ENCODE assay signal across 15 cellular contexts in the genomic region with DNA sequence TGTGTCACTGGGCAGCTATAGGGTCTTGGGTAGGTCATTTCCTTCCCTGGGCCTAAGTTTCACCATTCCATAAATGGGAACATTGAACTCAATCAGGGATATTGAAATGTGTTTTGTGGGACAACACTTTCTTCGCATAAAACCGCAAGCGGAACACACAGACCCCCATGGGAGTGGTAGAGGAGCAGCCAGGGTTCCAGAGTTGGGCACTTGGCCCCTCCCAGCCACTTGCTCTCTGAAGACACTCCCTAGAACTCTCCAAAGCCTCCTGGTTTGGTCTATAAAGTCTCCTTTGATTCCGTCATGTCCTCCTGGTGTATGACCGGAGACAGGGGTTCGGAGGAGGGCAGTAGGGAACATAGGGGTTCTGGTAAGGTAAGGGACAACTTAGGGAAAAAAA.
DNase-seq lines count a peak whose midpoint lies in the region; ATAC-seq and TF ChIP-seq lines count a peak whose summit lies in the region.
"Had no signal": no experiment of that assay in that cellular context is flagged by ENCODE, and none has a peak within 500 bp of the region (broad histone marks: within the 10 kb centered on the region; RNA-seq: fewer than 3 reads in every experiment).

No MANE protein-coding gene starts in this region.

- TF ChIP-seq POLR2A in NB4 (IDR thresholded peaks at IDR 0.05; ENCODE audit: extremely low read depth, insufficient read length) = no peak
- TF ChIP-seq POLR2A in suprapubic skin (IDR thresholded peaks at IDR 0.05) = no peak

- TF ChIP-seq CTCF in NB4 (IDR thresholded peaks at IDR 0.05; ENCODE audit: low read depth, low read length) = no peak
- TF ChIP-seq CTCF in suprapubic skin (IDR thresholded peaks at IDR 0.05) = no peak

- no peak for ATAC-seq in activated naive CD8-positive, alpha-beta T cell treated with anti-CD3 and anti-CD28 coated beads, Interleukin-2, amount 10 ng/mL, durations not matched to agents 7 days and 5 days (ENCODE audit: low read depth)
- ATAC-seq in stimulated activated effector memory CD8-positive, alpha-beta T cell treated with anti-CD3 and anti-CD28 coated beads, Interleukin-12 subunit alpha, Interleukin-12 subunit beta, amount 100 ng/mL, for 72 hours = no peak
- no peak for ATAC-seq in HG02884 (IDR thresholded peaks at IDR 0.05; ENCODE audit: unreplicated experiment)
- ATAC-seq: HepG2 had no signal

- POLR2A ChIA-PET in activated naive CD8-positive, alpha-beta T cell treated with anti-CD3 and anti-CD28 coated beads, Interleukin-2, amount 10 ng/mL, durations not matched to agents 7 days and 5 days (lab: Charles Lee) = interaction anchor here (1.1 to 3.1 kb wide), 6 partner anchors 8 to 392 kb away, joined by 3 to 18 read pairs (median 5); no protein-coding TSS in a partner anchor

- H3K27ac ChIP-seq in suprapubic skin = no peak overlapping the region
- H3K27ac ChIP-seq: lower lobe of right lung, parathyroid adenoma had no signal

- no peaks in the 10 kb centered on the region for H3K9me3 ChIP-seq in suprapubic skin
- H3K9me3 ChIP-seq: HAP-1, lower lobe of right lung had no signal

- H3K4me1 ChIP-seq in suprapubic skin = peaks cover 26% of the 10 kb centered on the region
- H3K4me1 ChIP-seq: parathyroid adenoma had no signal

- TF ChIP-seq EP300 in suprapubic skin (IDR thresholded peaks at IDR 0.05) = no peak

- H3K36me3 ChIP-seq in suprapubic skin = no peaks in the 10 kb centered on the region
- H3K36me3 ChIP-seq: HAP-1, lower lobe of right lung had no signal

- DNase-seq in activated T-cell treated with anti-CD3 and anti-CD28 coated beads, Interleukin-2, amount 50 U/mL, for 24 hours = no peak
- DNase-seq in activated T-cell treated with anti-CD3 and anti-CD28 coated beads, Interleukin-2, amount 50 U/mL, for 1 hour = no peak
- DNase-seq in NB4 (ENCODE audit: low read depth) (peak; percentile 56), suprapubic skin (ENCODE audit: low spot score in 2 of 2) (no peak), AG08396 (ENCODE audit: low spot score) (no peak)
- DNase-seq in activated naive CD8-positive, alpha-beta T cell treated with anti-CD3 and anti-CD28 coated beads, Interleukin-2, amount 10 ng/mL, durations not matched to agents 7 days and 5 days = no peak
- DNase-seq in stimulated activated effector memory CD8-positive, alpha-beta T cell treated with anti-CD3 and anti-CD28 coated beads, Interleukin-12 subunit alpha, Interleukin-12 subunit beta, amount 100 ng/mL, for 72 hours (ENCODE audit: low spot score in 2 of 2) = no peak
- DNase-seq: caudate nucleus, lower lobe of right lung, NCI-H1930, NCI-H748 treated with DMSO at 0.1 percent for 48 hours had no signal

- H3K4me1 Mint-ChIP-seq in activated T-cell treated with anti-CD3 and anti-CD28 coated beads, Interleukin-2, amount 50 U/mL, for 24 hours (ENCODE audit: low read depth) = peaks cover 86% of the 10 kb centered on the region
- H3K4me1 Mint-ChIP-seq in activated naive CD8-positive, alpha-beta T cell treated with anti-CD3 and anti-CD28 coated beads, Interleukin-2, amount 10 ng/mL, durations not matched to agents 7 days and 5 days = peaks cover 81% of the 10 kb centered on the region
- H3K4me1 Mint-ChIP-seq in stimulated activated effector memory CD8-positive, alpha-beta T cell treated with anti-CD3 and anti-CD28 coated beads, Interleukin-12 subunit alpha, Interleukin-12 subunit beta, amount 100 ng/mL, for 72 hours = peaks cover 94% of the 10 kb centered on the region

- H3K36me3 Mint-ChIP-seq in activated T-cell treated with anti-CD3 and anti-CD28 coated beads, Interleukin-2, amount 50 U/mL, for 24 hours (ENCODE audit: low read depth) = no peaks in the 10 kb centered on the region
- H3K36me3 Mint-ChIP-seq in activated naive CD8-positive, alpha-beta T cell treated with anti-CD3 and anti-CD28 coated beads, Interleukin-2, amount 10 ng/mL, durations not matched to agents 7 days and 5 days = no peaks in the 10 kb centered on the region
- peaks cover 57% of the 10 kb centered on the region for H3K36me3 Mint-ChIP-seq in stimulated activated effector memory CD8-positive, alpha-beta T cell treated with anti-CD3 and anti-CD28 coated beads, Interleukin-12 subunit alpha, Interleukin-12 subunit beta, amount 100 ng/mL, for 72 hours

- peak overlapping the region; percentile 65 for H3K4me3 Mint-ChIP-seq in activated T-cell treated with anti-CD3 and anti-CD28 coated beads, Interleukin-2, amount 50 U/mL, for 24 hours
- H3K4me3 Mint-ChIP-seq in activated naive CD8-positive, alpha-beta T cell treated with anti-CD3 and anti-CD28 coated beads, Interleukin-2, amount 10 ng/mL, durations not matched to agents 7 days and 5 days = peak overlapping the region; percentile 81
- H3K4me3 Mint-ChIP-seq in stimulated activated effector memory CD8-positive, alpha-beta T cell treated with anti-CD3 and anti-CD28 coated beads, Interleukin-12 subunit alpha, Interleukin-12 subunit beta, amount 100 ng/mL, for 72 hours = peak overlapping the region; percentile 70

- H3K27ac Mint-ChIP-seq in activated T-cell treated with anti-CD3 and anti-CD28 coated beads, Interleukin-2, amount 50 U/mL, for 24 hours = peak overlapping the region; percentile 95
- peak overlapping the region; percentile 92 for H3K27ac Mint-ChIP-seq in activated naive CD8-positive, alpha-beta T cell treated with anti-CD3 and anti-CD28 coated beads, Interleukin-2, amount 10 ng/mL, durations not matched to agents 7 days and 5 days
- peak overlapping the region; percentile 97 for H3K27ac Mint-ChIP-seq in stimulated activated effector memory CD8-positive, alpha-beta T cell treated with anti-CD3 and anti-CD28 coated beads, Interleukin-12 subunit alpha, Interleukin-12 subunit beta, amount 100 ng/mL, for 72 hours

- 93% methylated on average over 6 of the region's 6 CpGs for WGBS in suprapubic skin

- H3K27me3 Mint-ChIP-seq in activated T-cell treated with anti-CD3 and anti-CD28 coated beads, Interleukin-2, amount 50 U/mL, for 24 hours = peaks cover 27% of the 10 kb centered on the region
- peaks cover 46% of the 10 kb centered on the region for H3K27me3 Mint-ChIP-seq in activated naive CD8-positive, alpha-beta T cell treated with anti-CD3 and anti-CD28 coated beads, Interleukin-2, amount 10 ng/mL, durations not matched to agents 7 days and 5 days

- H3K4me3 ChIP-seq in NB4 (ENCODE audit: low read depth, low read length) = no peak overlapping the region
- H3K4me3 ChIP-seq in suprapubic skin = no peak overlapping the region
- H3K4me3 ChIP-seq: HAP-1, lower lobe of right lung had no signal

- H3K9me3 Mint-ChIP-seq in activated T-cell treated with anti-CD3 and anti-CD28 coated beads, Interleukin-2, amount 50 U/mL, for 24 hours = no peaks in the 10 kb centered on the region
- H3K9me3 Mint-ChIP-seq in activated naive CD8-positive, alpha-beta T cell treated with anti-CD3 and anti-CD28 coated beads, Interleukin-2, amount 10 ng/mL, durations not matched to agents 7 days and 5 days = no peaks in the 10 kb centered on the region
- no peaks in the 10 kb centered on the region for H3K9me3 Mint-ChIP-seq in stimulated activated effector memory CD8-positive, alpha-beta T cell treated with anti-CD3 and anti-CD28 coated beads, Interleukin-12 subunit alpha, Interleukin-12 subunit beta, amount 100 ng/mL, for 72 hours

- H3K27me3 ChIP-seq in suprapubic skin = no peaks in the 10 kb centered on the region
